In the genomic region with DNA sequence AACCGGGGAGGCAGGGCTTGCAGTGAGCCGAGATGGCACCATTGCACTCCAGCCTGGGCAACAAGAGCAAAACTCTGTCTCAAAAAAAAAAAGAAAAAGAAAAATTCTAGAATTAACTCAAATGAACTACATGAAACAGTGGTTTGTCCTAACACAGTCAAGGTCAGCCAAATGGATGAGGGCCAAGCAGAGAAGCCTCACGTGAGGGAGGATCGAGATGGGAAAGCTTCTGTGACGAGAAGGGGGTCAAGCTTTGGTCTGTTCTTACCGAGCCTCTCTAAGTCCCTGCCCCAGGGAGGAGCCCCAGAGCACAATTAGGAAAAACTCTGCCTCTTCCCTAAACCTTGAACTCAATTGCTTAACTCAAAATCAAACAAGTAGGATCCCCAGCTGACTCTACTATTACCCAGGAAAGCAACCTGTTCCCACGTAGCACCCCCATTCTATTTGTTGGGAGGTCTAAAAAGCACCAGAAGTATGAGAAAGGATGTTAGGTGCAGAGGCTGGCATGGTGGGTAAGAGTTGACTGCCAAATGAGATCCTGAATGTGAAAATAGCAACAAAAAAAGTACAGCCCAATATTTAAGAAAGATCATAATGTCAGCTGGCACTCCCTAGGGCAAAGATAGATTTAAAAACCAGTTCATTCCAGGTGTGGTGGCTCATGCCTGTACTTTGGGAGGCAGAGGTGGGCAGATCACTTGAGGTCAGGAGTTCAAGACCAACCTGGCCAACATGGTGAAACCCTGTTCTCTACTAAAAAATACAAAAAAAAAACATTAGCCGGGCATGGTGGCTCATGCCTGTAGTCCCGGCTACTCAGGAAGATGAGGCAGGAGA, we compare ENCODE assay signal across 1 cellular context.
TF ChIP-seq lines count a peak whose summit lies in the region.

No MANE protein-coding gene starts in this region.

TF ChIP-seq in K562, 482 proteins besides CTCF, POLR2A, EP300 and RAD21:
- no peak for TF ChIP-seq ZNF57 (CRISPR knock-in tag; IDR thresholded peaks at IDR 0.05)
- no peak for TF ChIP-seq ZBTB17 (CRISPR knock-in tag; IDR thresholded peaks at IDR 0.05)
- no peak for TF ChIP-seq EZH2 (IDR thresholded peaks at IDR 0.05; ENCODE audit: borderline replicate concordance, low read depth, low read length)
- TF ChIP-seq POLR2AphosphoS5 (IDR thresholded peaks at IDR 0.05; ENCODE audit: control insufficient read depth, insufficient read depth, low read depth, low read length) = no peak
- no peak for TF ChIP-seq RBM34 (IDR thresholded peaks at IDR 0.05; ENCODE audit: borderline replicate concordance, insufficient read depth, low read length)
- no peak for TF ChIP-seq ILF3 (IDR thresholded peaks at IDR 0.05; ENCODE audit: borderline replicate concordance)
- TF ChIP-seq SMARCA5 (IDR thresholded peaks at IDR 0.05) = no peak
- TF ChIP-seq, protein P1, sequence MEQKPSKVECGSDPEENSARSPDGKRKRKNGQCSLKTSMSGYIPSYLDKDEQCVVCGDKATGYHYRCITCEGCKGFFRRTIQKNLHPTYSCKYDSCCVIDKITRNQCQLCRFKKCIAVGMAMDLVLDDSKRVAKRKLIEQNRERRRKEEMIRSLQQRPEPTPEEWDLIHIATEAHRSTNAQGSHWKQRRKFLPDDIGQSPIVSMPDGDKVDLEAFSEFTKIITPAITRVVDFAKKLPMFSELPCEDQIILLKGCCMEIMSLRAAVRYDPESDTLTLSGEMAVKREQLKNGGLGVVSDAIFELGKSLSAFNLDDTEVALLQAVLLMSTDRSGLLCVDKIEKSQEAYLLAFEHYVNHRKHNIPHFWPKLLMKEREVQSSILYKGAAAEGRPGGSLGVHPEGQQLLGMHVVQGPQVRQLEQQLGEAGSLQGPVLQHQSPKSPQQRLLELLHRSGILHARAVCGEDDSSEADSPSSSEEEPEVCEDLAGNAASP (IDR thresholded peaks at IDR 0.05) = no peak
- TF ChIP-seq TCF3 (CRISPR knock-in tag; IDR thresholded peaks at IDR 0.05) = no peak
- TF ChIP-seq, protein P2, sequence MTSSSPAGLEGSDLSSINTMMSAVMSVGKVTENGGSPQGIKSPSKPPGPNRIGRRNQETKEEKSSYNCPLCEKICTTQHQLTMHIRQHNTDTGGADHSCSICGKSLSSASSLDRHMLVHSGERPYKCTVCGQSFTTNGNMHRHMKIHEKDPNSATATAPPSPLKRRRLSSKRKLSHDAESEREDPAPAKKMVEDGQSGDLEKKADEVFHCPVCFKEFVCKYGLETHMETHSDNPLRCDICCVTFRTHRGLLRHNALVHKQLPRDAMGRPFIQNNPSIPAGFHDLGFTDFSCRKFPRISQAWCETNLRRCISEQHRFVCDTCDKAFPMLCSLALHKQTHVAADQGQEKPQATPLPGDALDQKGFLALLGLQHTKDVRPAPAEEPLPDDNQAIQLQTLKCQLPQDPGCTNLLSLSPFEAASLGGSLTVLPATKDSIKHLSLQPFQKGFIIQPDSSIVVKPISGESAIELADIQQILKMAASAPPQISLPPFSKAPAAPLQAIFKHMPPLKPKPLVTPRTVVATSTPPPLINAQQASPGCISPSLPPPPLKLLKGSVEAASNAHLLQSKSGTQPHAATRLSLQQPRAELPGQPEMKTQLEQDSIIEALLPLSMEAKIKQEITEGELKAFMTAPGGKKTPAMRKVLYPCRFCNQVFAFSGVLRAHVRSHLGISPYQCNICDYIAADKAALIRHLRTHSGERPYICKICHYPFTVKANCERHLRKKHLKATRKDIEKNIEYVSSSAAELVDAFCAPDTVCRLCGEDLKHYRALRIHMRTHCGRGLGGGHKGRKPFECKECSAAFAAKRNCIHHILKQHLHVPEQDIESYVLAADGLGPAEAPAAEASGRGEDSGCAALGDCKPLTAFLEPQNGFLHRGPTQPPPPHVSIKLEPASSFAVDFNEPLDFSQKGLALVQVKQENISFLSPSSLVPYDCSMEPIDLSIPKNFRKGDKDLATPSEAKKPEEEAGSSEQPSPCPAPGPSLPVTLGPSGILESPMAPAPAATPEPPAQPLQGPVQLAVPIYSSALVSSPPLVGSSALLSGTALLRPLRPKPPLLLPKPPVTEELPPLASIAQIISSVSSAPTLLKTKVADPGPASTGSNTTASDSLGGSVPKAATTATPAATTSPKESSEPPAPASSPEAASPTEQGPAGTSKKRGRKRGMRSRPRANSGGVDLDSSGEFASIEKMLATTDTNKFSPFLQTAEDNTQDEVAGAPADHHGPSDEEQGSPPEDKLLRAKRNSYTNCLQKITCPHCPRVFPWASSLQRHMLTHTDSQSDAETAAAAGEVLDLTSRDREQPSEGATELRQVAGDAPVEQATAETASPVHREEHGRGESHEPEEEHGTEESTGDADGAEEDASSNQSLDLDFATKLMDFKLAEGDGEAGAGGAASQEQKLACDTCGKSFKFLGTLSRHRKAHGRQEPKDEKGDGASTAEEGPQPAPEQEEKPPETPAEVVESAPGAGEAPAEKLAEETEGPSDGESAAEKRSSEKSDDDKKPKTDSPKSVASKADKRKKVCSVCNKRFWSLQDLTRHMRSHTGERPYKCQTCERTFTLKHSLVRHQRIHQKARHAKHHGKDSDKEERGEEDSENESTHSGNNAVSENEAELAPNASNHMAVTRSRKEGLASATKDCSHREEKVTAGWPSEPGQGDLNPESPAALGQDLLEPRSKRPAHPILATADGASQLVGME (CRISPR knock-in tag; IDR thresholded peaks at IDR 0.05) = no peak
- TF ChIP-seq FOXM1 (IDR thresholded peaks at IDR 0.05; ENCODE audit: low read depth) = no peak
- no peak for TF ChIP-seq FOXM1 (CRISPR knock-in tag; IDR thresholded peaks at IDR 0.05; ENCODE audit: low read depth)
- TF ChIP-seq, protein P3, sequence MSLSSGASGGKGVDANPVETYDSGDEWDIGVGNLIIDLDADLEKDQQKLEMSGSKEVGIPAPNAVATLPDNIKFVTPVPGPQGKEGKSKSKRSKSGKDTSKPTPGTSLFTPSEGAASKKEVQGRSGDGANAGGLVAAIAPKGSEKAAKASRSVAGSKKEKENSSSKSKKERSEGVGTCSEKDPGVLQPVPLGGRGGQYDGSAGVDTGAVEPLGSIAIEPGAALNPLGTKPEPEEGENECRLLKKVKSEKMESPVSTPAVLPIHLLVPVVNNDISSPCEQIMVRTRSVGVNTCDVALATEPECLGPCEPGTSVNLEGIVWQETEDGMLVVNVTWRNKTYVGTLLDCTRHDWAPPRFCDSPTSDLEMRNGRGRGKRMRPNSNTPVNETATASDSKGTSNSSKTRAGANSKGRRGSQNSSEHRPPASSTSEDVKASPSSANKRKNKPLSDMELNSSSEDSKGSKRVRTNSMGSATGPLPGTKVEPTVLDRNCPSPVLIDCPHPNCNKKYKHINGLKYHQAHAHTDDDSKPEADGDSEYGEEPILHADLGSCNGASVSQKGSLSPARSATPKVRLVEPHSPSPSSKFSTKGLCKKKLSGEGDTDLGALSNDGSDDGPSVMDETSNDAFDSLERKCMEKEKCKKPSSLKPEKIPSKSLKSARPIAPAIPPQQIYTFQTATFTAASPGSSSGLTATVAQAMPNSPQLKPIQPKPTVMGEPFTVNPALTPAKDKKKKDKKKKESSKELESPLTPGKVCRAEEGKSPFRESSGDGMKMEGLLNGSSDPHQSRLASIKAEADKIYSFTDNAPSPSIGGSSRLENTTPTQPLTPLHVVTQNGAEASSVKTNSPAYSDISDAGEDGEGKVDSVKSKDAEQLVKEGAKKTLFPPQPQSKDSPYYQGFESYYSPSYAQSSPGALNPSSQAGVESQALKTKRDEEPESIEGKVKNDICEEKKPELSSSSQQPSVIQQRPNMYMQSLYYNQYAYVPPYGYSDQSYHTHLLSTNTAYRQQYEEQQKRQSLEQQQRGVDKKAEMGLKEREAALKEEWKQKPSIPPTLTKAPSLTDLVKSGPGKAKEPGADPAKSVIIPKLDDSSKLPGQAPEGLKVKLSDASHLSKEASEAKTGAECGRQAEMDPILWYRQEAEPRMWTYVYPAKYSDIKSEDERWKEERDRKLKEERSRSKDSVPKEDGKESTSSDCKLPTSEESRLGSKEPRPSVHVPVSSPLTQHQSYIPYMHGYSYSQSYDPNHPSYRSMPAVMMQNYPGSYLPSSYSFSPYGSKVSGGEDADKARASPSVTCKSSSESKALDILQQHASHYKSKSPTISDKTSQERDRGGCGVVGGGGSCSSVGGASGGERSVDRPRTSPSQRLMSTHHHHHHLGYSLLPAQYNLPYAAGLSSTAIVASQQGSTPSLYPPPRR (CRISPR knock-in tag; IDR thresholded peaks at IDR 0.05; ENCODE audit: borderline replicate concordance) = no peak
- TF ChIP-seq NBN (IDR thresholded peaks at IDR 0.05; ENCODE audit: low read depth) = no peak
- TF ChIP-seq PYGO2 (tag; IDR thresholded peaks at IDR 0.05) = no peak
